In genomic region chr1:31423418-31423947, GRCh38 we compare ENCODE assay signal across 1 cellular context.
TF ChIP-seq lines count a peak whose summit lies in the region.

No MANE protein-coding gene starts in this region.

TF ChIP-seq in GM12878, 131 proteins besides CTCF, POLR2A, EP300 and RAD21 (continues in another document):
- no peak for TF ChIP-seq SMAD5 (IDR thresholded peaks at IDR 0.05; ENCODE audit: low read depth)
- TF ChIP-seq ZNF592 (IDR thresholded peaks at IDR 0.05): no peak
- TF ChIP-seq KAT2A (conservative IDR thresholded peaks at IDR 0.05; ENCODE audit: control insufficient read depth, low read depth, low read length): no peak
- peak; percentile 33 to 85; a peak in 3 of 4 replicates for TF ChIP-seq BHLHE40 (IDR thresholded peaks at IDR 0.05; ENCODE audit: borderline replicate concordance in 1 of 2, low read depth in 2 of 2, low read length in 1 of 2)
- no peak for TF ChIP-seq ZNF24 (IDR thresholded peaks at IDR 0.05)
- TF ChIP-seq DPF2 (IDR thresholded peaks at IDR 0.05): peak; percentile 78
- TF ChIP-seq GATAD2B (conservative IDR thresholded peaks at IDR 0.05; ENCODE audit: low read depth): peak; percentile 81
- no peak for TF ChIP-seq E2F8 (IDR thresholded peaks at IDR 0.05; ENCODE audit: low read depth, partially characterized antibody)
- no peak for TF ChIP-seq POLR2AphosphoS2 (IDR thresholded peaks at IDR 0.05; ENCODE audit: low read depth, low read length)
- peak; percentile 39; the same call in 1 of the 2 replicates for TF ChIP-seq NBN (IDR thresholded peaks at IDR 0.05)
- no peak for TF ChIP-seq TCF7 (IDR thresholded peaks at IDR 0.05; ENCODE audit: borderline replicate concordance)
- TF ChIP-seq NFYA (IDR thresholded peaks at IDR 0.05; ENCODE audit: borderline replicate concordance, low read depth, low read length): no peak
- no peak for TF ChIP-seq CHD1 (IDR thresholded peaks at IDR 0.05; ENCODE audit: low read depth, low read length)
- no peak for TF ChIP-seq ZNF207 (IDR thresholded peaks at IDR 0.05; ENCODE audit: borderline replicate concordance)
- no peak for TF ChIP-seq CBFB (IDR thresholded peaks at IDR 0.05; ENCODE audit: low read depth)
- TF ChIP-seq BRCA1 (IDR thresholded peaks at IDR 0.05; ENCODE audit: low read depth, low read length): no peak
- peak; percentile 48 to 50; a peak in 2 of 4 replicates for TF ChIP-seq IKZF2 (IDR thresholded peaks at IDR 0.05)
- no peak for TF ChIP-seq MTA3 (IDR thresholded peaks at IDR 0.05; ENCODE audit: borderline replicate concordance, low read length)
- no peak for TF ChIP-seq TBL1XR1 (IDR thresholded peaks at IDR 0.05; ENCODE audit: low read depth, low read length)
- TF ChIP-seq PAX8 (IDR thresholded peaks at IDR 0.05): no peak
- TF ChIP-seq, protein P1, sequence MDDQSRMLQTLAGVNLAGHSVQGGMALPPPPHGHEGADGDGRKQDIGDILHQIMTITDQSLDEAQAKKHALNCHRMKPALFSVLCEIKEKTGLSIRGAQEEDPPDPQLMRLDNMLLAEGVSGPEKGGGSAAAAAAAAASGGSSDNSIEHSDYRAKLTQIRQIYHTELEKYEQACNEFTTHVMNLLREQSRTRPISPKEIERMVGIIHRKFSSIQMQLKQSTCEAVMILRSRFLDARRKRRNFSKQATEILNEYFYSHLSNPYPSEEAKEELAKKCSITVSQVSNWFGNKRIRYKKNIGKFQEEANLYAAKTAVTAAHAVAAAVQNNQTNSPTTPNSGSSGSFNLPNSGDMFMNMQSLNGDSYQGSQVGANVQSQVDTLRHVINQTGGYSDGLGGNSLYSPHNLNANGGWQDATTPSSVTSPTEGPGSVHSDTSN (IDR thresholded peaks at IDR 0.05; ENCODE audit: insufficient replicate concordance, low read depth, low read length): peak; percentile 54
- TF ChIP-seq, protein P2, sequence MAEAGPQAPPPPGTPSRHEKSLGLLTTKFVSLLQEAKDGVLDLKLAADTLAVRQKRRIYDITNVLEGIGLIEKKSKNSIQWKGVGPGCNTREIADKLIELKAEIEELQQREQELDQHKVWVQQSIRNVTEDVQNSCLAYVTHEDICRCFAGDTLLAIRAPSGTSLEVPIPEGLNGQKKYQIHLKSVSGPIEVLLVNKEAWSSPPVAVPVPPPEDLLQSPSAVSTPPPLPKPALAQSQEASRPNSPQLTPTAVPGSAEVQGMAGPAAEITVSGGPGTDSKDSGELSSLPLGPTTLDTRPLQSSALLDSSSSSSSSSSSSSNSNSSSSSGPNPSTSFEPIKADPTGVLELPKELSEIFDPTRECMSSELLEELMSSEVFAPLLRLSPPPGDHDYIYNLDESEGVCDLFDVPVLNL (IDR thresholded peaks at IDR 0.05; ENCODE audit: low read depth, low read length): no peak
- no peak for TF ChIP-seq HDAC2 (IDR thresholded peaks at IDR 0.05)
- TF ChIP-seq RUNX3 (IDR thresholded peaks at IDR 0.05; ENCODE audit: low read length): peak; percentile 51; the same call in 1 of the 2 replicates
- TF ChIP-seq MYC (IDR thresholded peaks at IDR 0.05; ENCODE audit: insufficient read depth, insufficient read length, insufficient replicate concordance, low read length, severe bottlenecking): no peak
- TF ChIP-seq YY1 (IDR thresholded peaks at IDR 0.05; ENCODE audit: low read depth, low read length): no peak
- peak; percentile 86 for TF ChIP-seq TCF12 (IDR thresholded peaks at IDR 0.05; ENCODE audit: low read depth, low read length)
- TF ChIP-seq, protein P3, sequence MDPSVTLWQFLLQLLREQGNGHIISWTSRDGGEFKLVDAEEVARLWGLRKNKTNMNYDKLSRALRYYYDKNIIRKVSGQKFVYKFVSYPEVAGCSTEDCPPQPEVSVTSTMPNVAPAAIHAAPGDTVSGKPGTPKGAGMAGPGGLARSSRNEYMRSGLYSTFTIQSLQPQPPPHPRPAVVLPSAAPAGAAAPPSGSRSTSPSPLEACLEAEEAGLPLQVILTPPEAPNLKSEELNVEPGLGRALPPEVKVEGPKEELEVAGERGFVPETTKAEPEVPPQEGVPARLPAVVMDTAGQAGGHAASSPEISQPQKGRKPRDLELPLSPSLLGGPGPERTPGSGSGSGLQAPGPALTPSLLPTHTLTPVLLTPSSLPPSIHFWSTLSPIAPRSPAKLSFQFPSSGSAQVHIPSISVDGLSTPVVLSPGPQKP (IDR thresholded peaks at IDR 0.05; ENCODE audit: low read depth, low read length): no peak
- TF ChIP-seq ETV6 (conservative IDR thresholded peaks at IDR 0.05 in 1 of 2, IDR thresholded peaks at IDR 0.05 in 1 of 2; ENCODE audit: borderline replicate concordance in 1 of 2, low read depth in 1 of 2): no peak
- TF ChIP-seq POU2F2 (IDR thresholded peaks at IDR 0.05; ENCODE audit: borderline replicate concordance, low read depth, low read length): no peak
- no peak for TF ChIP-seq SMARCA5 (IDR thresholded peaks at IDR 0.05)
- TF ChIP-seq CHD4 (IDR thresholded peaks at IDR 0.05): no peak
- TF ChIP-seq, protein P4, sequence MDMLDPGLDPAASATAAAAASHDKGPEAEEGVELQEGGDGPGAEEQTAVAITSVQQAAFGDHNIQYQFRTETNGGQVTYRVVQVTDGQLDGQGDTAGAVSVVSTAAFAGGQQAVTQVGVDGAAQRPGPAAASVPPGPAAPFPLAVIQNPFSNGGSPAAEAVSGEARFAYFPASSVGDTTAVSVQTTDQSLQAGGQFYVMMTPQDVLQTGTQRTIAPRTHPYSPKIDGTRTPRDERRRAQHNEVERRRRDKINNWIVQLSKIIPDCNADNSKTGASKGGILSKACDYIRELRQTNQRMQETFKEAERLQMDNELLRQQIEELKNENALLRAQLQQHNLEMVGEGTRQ (IDR thresholded peaks at IDR 0.05; ENCODE audit: borderline replicate concordance, low read depth, low read length): no peak
- no peak for TF ChIP-seq EED (IDR thresholded peaks at IDR 0.05; ENCODE audit: low read depth)
- TF ChIP-seq ZNF384 (IDR thresholded peaks at IDR 0.05; ENCODE audit: borderline replicate concordance, low read depth, low read length): no peak
- peak; percentile 53; the same call in 1 of the 2 replicates for TF ChIP-seq MAX (IDR thresholded peaks at IDR 0.05; ENCODE audit: low read depth, low read length)
- TF ChIP-seq, protein P5, sequence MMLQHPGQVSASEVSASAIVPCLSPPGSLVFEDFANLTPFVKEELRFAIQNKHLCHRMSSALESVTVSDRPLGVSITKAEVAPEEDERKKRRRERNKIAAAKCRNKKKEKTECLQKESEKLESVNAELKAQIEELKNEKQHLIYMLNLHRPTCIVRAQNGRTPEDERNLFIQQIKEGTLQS (IDR thresholded peaks at IDR 0.05; ENCODE audit: borderline replicate concordance, extremely low read depth, low read depth, low read length): no peak
- TF ChIP-seq EZH2 (IDR thresholded peaks at IDR 0.05; ENCODE audit: borderline replicate concordance, control insufficient read depth, low read depth, low read length): no peak
- no peak for TF ChIP-seq KDM1A (IDR thresholded peaks at IDR 0.05; ENCODE audit: borderline replicate concordance)
- TF ChIP-seq PAX5 (IDR thresholded peaks at IDR 0.05; ENCODE audit: borderline replicate concordance, low read depth, low read length): peak; percentile 61; the same call in 1 of the 2 replicates
- TF ChIP-seq PKNOX1 (IDR thresholded peaks at IDR 0.05): peak; percentile 86
- no peak for TF ChIP-seq SMC3 (IDR thresholded peaks at IDR 0.05; ENCODE audit: borderline replicate concordance, low read length)
- no peak for TF ChIP-seq ASH2L (IDR thresholded peaks at IDR 0.05; ENCODE audit: borderline replicate concordance, low read depth)
- peak; percentile 74 for TF ChIP-seq TCF3 (IDR thresholded peaks at IDR 0.05; ENCODE audit: borderline replicate concordance, insufficient read depth, low read depth, low read length)
- no peak for TF ChIP-seq RELA (IDR thresholded peaks at IDR 0.05; ENCODE audit: borderline replicate concordance, partially characterized antibody)
- TF ChIP-seq E4F1 (IDR thresholded peaks at IDR 0.05; ENCODE audit: borderline replicate concordance, partially characterized antibody): no peak
- no peak for TF ChIP-seq JUNB (IDR thresholded peaks at IDR 0.05)
- TF ChIP-seq, protein P6, sequence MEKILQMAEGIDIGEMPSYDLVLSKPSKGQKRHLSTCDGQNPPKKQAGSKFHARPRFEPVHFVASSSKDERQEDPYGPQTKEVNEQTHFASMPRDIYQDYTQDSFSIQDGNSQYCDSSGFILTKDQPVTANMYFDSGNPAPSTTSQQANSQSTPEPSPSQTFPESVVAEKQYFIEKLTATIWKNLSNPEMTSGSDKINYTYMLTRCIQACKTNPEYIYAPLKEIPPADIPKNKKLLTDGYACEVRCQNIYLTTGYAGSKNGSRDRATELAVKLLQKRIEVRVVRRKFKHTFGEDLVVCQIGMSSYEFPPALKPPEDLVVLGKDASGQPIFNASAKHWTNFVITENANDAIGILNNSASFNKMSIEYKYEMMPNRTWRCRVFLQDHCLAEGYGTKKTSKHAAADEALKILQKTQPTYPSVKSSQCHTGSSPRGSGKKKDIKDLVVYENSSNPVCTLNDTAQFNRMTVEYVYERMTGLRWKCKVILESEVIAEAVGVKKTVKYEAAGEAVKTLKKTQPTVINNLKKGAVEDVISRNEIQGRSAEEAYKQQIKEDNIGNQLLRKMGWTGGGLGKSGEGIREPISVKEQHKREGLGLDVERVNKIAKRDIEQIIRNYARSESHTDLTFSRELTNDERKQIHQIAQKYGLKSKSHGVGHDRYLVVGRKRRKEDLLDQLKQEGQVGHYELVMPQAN (conservative IDR thresholded peaks at IDR 0.05): no peak
- no peak for TF ChIP-seq BMI1 (IDR thresholded peaks at IDR 0.05; ENCODE audit: borderline replicate concordance)
- peak; percentile 56; the same call in 1 of the 2 replicates for TF ChIP-seq LARP7 (IDR thresholded peaks at IDR 0.05)
